ENCODE assay signal across 1 cellular context in the genomic region with DNA sequence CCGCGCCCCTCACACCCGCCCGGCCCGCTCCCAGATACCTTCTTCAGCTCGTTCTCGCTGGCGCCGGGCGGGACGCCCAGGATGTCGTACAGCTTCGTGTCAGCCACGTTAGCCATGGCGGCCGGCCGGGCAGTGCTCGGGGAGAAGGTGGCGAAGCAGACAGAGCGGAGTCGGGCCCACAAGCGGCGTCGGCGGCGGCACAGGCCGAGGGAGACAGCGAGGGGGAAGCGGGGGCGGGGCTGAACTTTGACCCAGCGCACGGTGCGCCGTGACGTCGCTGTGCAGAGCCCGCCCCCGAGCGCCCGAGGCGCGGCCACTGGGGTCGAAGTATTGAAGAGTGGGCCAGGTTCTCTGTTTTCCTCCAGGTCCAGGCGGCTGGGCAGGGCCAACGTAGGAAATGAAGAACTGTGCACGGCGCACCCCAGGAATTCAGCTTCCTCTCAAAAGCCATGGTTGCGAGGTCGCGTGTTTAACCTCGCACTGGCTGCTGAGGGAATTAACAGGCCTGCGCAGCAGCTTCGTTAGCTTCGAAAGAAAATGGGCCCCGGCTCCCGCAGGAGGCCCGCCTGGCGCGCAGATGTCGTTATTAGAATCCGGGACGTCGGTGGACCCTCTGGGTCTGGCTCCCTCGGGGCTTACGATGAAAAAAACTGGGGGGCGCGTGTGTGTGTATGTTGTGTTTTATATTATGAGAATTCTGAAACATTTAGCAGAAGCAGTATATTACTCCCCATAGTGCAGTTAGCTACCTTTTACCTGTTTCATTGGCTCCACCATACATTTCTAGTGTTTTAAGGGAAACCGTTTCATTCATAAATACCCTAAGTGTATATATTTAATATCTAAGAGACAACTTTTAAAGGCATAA.
A peak's percentile ranks its signal among the peaks of the same experiment; 100 is the strongest.
TF ChIP-seq lines count a peak whose summit lies in the region.

A gene (minus strand): TSS at position 218 of the 868 bp plus-strand sequence. CDS start 102 bp downstream, at position 116.

TF ChIP-seq in WTC11, 78 proteins besides CTCF, POLR2A, EP300 and RAD21 (continued from another document and continues in another):
- TF ChIP-seq ZNF263 (CRISPR knock-in tag; IDR thresholded peaks at IDR 0.05; ENCODE audit: low read depth) (0 out of 2 replicates have a peak, but pooled peaks have one; percentile 39), ZNF121 (CRISPR knock-in tag; IDR thresholded peaks at IDR 0.05) (no peak), ATF1 (CRISPR knock-in tag; IDR thresholded peaks at IDR 0.05) (no peak), RELA (CRISPR knock-in tag; IDR thresholded peaks at IDR 0.05; ENCODE audit: borderline replicate concordance) (no peak), ZNF396 (CRISPR knock-in tag; IDR thresholded peaks at IDR 0.05; ENCODE audit: borderline replicate concordance) (no peak), MYBL2 (CRISPR knock-in tag; IDR thresholded peaks at IDR 0.05) (peak; percentile 26; the same call in 1 of the 2 replicates), SOX15 (CRISPR knock-in tag; IDR thresholded peaks at IDR 0.05) (no peak), GTF2I (CRISPR knock-in tag; conservative IDR thresholded peaks at IDR 0.05) (no peak), OVOL2 (CRISPR knock-in tag; IDR thresholded peaks at IDR 0.05; ENCODE audit: borderline replicate concordance) (no peak), ZNF232 (CRISPR knock-in tag; IDR thresholded peaks at IDR 0.05) (peak; percentile 49; the same call in 1 of the 2 replicates), SMAD3 (CRISPR knock-in tag; IDR thresholded peaks at IDR 0.05; ENCODE audit: borderline replicate concordance) (peak; percentile 56; the same call in 1 of the 2 replicates), SMAD4 (CRISPR knock-in tag; IDR thresholded peaks at IDR 0.05) (no peak), ZNF138 (CRISPR knock-in tag; conservative IDR thresholded peaks at IDR 0.05) (no peak), ETV6 (CRISPR knock-in tag; IDR thresholded peaks at IDR 0.05) (peak; percentile 62), FOXJ3 (CRISPR knock-in tag; IDR thresholded peaks at IDR 0.05; ENCODE audit: borderline replicate concordance) (no peak), TEAD4 (CRISPR knock-in tag; IDR thresholded peaks at IDR 0.05) (no peak; the same call in 1 of the 2 replicates), ESRRA (CRISPR knock-in tag; IDR thresholded peaks at IDR 0.05; ENCODE audit: borderline replicate concordance) (no peak), GRHL2 (CRISPR knock-in tag; IDR thresholded peaks at IDR 0.05; ENCODE audit: insufficient replicate concordance, severe bottlenecking) (no peak), ZNF317 (CRISPR knock-in tag; IDR thresholded peaks at IDR 0.05; ENCODE audit: borderline replicate concordance, low read depth) (0 out of 2 replicates have a peak, but pooled peaks have one; percentile 43), TEAD1 (CRISPR knock-in tag; IDR thresholded peaks at IDR 0.05) (peak; percentile 51; the same call in 1 of the 2 replicates)
- TF ChIP-seq, protein P1, sequence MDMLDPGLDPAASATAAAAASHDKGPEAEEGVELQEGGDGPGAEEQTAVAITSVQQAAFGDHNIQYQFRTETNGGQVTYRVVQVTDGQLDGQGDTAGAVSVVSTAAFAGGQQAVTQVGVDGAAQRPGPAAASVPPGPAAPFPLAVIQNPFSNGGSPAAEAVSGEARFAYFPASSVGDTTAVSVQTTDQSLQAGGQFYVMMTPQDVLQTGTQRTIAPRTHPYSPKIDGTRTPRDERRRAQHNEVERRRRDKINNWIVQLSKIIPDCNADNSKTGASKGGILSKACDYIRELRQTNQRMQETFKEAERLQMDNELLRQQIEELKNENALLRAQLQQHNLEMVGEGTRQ (CRISPR knock-in tag; IDR thresholded peaks at IDR 0.05) = no peak
- TF ChIP-seq, protein P2, sequence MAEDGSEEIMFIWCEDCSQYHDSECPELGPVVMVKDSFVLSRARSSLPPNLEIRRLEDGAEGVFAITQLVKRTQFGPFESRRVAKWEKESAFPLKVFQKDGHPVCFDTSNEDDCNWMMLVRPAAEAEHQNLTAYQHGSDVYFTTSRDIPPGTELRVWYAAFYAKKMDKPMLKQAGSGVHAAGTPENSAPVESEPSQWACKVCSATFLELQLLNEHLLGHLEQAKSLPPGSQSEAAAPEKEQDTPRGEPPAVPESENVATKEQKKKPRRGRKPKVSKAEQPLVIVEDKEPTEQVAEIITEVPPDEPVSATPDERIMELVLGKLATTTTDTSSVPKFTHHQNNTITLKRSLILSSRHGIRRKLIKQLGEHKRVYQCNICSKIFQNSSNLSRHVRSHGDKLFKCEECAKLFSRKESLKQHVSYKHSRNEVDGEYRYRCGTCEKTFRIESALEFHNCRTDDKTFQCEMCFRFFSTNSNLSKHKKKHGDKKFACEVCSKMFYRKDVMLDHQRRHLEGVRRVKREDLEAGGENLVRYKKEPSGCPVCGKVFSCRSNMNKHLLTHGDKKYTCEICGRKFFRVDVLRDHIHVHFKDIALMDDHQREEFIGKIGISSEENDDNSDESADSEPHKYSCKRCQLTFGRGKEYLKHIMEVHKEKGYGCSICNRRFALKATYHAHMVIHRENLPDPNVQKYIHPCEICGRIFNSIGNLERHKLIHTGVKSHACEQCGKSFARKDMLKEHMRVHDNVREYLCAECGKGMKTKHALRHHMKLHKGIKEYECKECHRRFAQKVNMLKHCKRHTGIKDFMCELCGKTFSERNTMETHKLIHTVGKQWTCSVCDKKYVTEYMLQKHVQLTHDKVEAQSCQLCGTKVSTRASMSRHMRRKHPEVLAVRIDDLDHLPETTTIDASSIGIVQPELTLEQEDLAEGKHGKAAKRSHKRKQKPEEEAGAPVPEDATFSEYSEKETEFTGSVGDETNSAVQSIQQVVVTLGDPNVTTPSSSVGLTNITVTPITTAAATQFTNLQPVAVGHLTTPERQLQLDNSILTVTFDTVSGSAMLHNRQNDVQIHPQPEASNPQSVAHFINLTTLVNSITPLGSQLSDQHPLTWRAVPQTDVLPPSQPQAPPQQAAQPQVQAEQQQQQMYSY (CRISPR knock-in tag; IDR thresholded peaks at IDR 0.05) = no peak
- TF ChIP-seq, protein P3, sequence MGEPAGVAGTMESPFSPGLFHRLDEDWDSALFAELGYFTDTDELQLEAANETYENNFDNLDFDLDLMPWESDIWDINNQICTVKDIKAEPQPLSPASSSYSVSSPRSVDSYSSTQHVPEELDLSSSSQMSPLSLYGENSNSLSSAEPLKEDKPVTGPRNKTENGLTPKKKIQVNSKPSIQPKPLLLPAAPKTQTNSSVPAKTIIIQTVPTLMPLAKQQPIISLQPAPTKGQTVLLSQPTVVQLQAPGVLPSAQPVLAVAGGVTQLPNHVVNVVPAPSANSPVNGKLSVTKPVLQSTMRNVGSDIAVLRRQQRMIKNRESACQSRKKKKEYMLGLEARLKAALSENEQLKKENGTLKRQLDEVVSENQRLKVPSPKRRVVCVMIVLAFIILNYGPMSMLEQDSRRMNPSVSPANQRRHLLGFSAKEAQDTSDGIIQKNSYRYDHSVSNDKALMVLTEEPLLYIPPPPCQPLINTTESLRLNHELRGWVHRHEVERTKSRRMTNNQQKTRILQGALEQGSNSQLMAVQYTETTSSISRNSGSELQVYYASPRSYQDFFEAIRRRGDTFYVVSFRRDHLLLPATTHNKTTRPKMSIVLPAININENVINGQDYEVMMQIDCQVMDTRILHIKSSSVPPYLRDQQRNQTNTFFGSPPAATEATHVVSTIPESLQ (CRISPR knock-in tag; IDR thresholded peaks at IDR 0.05) = no peak
- TF ChIP-seq, protein P4, sequence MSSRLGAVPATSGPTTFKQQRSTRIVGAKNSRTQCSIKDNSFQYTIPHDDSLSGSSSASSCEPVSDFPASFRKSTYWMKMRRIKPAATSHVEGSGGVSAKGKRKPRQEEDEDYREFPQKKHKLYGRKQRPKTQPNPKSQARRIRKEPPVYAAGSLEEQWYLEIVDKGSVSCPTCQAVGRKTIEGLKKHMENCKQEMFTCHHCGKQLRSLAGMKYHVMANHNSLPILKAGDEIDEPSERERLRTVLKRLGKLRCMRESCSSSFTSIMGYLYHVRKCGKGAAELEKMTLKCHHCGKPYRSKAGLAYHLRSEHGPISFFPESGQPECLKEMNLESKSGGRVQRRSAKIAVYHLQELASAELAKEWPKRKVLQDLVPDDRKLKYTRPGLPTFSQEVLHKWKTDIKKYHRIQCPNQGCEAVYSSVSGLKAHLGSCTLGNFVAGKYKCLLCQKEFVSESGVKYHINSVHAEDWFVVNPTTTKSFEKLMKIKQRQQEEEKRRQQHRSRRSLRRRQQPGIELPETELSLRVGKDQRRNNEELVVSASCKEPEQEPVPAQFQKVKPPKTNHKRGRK (CRISPR knock-in tag; IDR thresholded peaks at IDR 0.05; ENCODE audit: borderline replicate concordance) = no peak
- TF ChIP-seq, protein P5, sequence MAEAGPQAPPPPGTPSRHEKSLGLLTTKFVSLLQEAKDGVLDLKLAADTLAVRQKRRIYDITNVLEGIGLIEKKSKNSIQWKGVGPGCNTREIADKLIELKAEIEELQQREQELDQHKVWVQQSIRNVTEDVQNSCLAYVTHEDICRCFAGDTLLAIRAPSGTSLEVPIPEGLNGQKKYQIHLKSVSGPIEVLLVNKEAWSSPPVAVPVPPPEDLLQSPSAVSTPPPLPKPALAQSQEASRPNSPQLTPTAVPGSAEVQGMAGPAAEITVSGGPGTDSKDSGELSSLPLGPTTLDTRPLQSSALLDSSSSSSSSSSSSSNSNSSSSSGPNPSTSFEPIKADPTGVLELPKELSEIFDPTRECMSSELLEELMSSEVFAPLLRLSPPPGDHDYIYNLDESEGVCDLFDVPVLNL (CRISPR knock-in tag; IDR thresholded peaks at IDR 0.05; ENCODE audit: borderline replicate concordance, low read depth) = no peak; the same call in 1 of the 2 replicates
- TF ChIP-seq, protein P6, sequence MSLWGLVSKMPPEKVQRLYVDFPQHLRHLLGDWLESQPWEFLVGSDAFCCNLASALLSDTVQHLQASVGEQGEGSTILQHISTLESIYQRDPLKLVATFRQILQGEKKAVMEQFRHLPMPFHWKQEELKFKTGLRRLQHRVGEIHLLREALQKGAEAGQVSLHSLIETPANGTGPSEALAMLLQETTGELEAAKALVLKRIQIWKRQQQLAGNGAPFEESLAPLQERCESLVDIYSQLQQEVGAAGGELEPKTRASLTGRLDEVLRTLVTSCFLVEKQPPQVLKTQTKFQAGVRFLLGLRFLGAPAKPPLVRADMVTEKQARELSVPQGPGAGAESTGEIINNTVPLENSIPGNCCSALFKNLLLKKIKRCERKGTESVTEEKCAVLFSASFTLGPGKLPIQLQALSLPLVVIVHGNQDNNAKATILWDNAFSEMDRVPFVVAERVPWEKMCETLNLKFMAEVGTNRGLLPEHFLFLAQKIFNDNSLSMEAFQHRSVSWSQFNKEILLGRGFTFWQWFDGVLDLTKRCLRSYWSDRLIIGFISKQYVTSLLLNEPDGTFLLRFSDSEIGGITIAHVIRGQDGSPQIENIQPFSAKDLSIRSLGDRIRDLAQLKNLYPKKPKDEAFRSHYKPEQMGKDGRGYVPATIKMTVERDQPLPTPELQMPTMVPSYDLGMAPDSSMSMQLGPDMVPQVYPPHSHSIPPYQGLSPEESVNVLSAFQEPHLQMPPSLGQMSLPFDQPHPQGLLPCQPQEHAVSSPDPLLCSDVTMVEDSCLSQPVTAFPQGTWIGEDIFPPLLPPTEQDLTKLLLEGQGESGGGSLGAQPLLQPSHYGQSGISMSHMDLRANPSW (CRISPR knock-in tag; conservative IDR thresholded peaks at IDR 0.05; ENCODE audit: low read depth) = no peak
- TF ChIP-seq, protein P7, sequence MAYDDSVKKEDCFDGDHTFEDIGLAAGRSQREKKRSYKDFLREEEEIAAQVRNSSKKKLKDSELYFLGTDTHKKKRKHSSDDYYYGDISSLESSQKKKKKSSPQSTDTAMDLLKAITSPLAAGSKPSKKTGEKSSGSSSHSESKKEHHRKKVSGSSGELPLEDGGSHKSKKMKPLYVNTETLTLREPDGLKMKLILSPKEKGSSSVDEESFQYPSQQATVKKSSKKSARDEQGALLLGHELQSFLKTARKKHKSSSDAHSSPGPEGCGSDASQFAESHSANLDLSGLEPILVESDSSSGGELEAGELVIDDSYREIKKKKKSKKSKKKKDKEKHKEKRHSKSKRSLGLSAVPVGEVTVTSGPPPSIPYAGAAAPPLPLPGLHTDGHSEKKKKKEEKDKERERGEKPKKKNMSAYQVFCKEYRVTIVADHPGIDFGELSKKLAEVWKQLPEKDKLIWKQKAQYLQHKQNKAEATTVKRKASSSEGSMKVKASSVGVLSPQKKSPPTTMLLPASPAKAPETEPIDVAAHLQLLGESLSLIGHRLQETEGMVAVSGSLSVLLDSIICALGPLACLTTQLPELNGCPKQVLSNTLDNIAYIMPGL (CRISPR knock-in tag; IDR thresholded peaks at IDR 0.05) = peak; percentile 24; the same call in 1 of the 2 replicates
- TF ChIP-seq, protein P8, sequence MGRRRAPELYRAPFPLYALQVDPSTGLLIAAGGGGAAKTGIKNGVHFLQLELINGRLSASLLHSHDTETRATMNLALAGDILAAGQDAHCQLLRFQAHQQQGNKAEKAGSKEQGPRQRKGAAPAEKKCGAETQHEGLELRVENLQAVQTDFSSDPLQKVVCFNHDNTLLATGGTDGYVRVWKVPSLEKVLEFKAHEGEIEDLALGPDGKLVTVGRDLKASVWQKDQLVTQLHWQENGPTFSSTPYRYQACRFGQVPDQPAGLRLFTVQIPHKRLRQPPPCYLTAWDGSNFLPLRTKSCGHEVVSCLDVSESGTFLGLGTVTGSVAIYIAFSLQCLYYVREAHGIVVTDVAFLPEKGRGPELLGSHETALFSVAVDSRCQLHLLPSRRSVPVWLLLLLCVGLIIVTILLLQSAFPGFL (CRISPR knock-in tag; IDR thresholded peaks at IDR 0.05; ENCODE audit: borderline replicate concordance) = no peak
- TF ChIP-seq, protein P9, sequence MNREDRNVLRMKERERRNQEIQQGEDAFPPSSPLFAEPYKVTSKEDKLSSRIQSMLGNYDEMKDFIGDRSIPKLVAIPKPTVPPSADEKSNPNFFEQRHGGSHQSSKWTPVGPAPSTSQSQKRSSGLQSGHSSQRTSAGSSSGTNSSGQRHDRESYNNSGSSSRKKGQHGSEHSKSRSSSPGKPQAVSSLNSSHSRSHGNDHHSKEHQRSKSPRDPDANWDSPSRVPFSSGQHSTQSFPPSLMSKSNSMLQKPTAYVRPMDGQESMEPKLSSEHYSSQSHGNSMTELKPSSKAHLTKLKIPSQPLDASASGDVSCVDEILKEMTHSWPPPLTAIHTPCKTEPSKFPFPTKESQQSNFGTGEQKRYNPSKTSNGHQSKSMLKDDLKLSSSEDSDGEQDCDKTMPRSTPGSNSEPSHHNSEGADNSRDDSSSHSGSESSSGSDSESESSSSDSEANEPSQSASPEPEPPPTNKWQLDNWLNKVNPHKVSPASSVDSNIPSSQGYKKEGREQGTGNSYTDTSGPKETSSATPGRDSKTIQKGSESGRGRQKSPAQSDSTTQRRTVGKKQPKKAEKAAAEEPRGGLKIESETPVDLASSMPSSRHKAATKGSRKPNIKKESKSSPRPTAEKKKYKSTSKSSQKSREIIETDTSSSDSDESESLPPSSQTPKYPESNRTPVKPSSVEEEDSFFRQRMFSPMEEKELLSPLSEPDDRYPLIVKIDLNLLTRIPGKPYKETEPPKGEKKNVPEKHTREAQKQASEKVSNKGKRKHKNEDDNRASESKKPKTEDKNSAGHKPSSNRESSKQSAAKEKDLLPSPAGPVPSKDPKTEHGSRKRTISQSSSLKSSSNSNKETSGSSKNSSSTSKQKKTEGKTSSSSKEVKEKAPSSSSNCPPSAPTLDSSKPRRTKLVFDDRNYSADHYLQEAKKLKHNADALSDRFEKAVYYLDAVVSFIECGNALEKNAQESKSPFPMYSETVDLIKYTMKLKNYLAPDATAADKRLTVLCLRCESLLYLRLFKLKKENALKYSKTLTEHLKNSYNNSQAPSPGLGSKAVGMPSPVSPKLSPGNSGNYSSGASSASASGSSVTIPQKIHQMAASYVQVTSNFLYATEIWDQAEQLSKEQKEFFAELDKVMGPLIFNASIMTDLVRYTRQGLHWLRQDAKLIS (CRISPR knock-in tag; IDR thresholded peaks at IDR 0.05; ENCODE audit: borderline replicate concordance) = no peak
